Comparison of ENCODE assay signal across 29 cellular contexts in the genomic region with DNA sequence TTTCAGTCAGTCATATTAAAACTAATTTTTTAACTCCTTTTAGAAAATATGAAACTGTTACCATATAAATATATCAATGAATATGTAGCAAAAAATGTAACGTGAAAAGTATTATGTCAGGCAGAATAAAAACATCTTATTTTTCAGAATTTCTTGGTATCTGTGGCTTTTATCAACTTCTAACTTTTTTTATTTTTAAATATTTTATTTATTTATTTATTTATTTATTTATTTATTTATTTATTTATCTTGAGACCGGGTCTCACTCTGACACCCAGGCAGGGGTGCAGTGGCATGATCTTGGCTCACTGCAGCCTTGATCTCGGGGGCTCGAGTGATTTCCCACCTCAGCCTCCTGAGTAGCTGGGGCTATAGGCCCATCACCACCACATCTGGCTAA.
"Had no signal": no experiment of that assay in that cellular context is flagged by ENCODE, and none has a peak within 500 bp of the region (broad histone marks: within the 10 kb centered on the region; RNA-seq: fewer than 3 reads in every experiment).

No MANE protein-coding gene starts in this region.

- H3K4me3 ChIP-seq: SJSA1 had no signal

- DNase-seq: activated B cell treated with CpG ODN at 0.5 μM for 24 hours; activated CD4-positive, alpha-beta memory T cell treated with anti-CD3 and anti-CD28 coated beads, Interleukin-2, amount 10 ng/mL, durations not matched to agents 7 days and 5 days; activated CD4-positive, alpha-beta T cell treated with anti-CD3 and anti-CD28 coated beads for 4 hours; activated CD4-positive, CD25-positive, alpha-beta regulatory T cell treated with anti-CD3 and anti-CD28 coated beads, Interleukin-2, amount 50 U/mL, for 72 hours; activated CD8-positive, alpha-beta memory T cell treated with anti-CD3 and anti-CD28 coated beads for 24 hours; activated CD8-positive, alpha-beta memory T cell treated with anti-CD3 and anti-CD28 coated beads, Interleukin-2, amount 10 ng/mL, durations not matched to agents 7 days and 5 days; activated CD8-positive, alpha-beta memory T cell treated with anti-CD3 and anti-CD28 coated beads, Interleukin-2, amount 50 U/mL, for 48 hours; activated effector memory CD4-positive, alpha-beta T cell treated with anti-CD3 and anti-CD28 coated beads, Interleukin-2, amount 50 U/mL, for 16 hours; activated naive CD4-positive, alpha-beta T cell; activated naive CD4-positive, alpha-beta T cell treated with anti-CD3 and anti-CD28 coated beads, Interleukin-2, amount 50 U/mL, for 16 hours; activated naive CD8-positive, alpha-beta T cell treated with anti-CD3 and anti-CD28 coated beads for 36 hours; activated T-cell treated with anti-CD3 and anti-CD28 coated beads, Interleukin-2, amount 50 U/mL, for 1 hour; activated T-cell treated with anti-CD3 and anti-CD28 coated beads, Interleukin-2, amount 50 U/mL, for 72 hours; amniotic stem cell; aorta; central memory CD4-positive, alpha-beta T cell; Karpas-422; MM.1S; NCI-H1417 treated with DMSO at 0.1 percent for 48 hours; NCI-H1694; NCI-H1930; NCI-H524 treated with DMSO at 0.1 percent for 48 hours; RPMI8226; SHP77 treated with DMSO at 0.1 percent for 48 hours had no signal

- ATAC-seq: activated CD8-positive, alpha-beta memory T cell treated with anti-CD3 and anti-CD28 coated beads, Interleukin-2, amount 10 ng/mL, durations not matched to agents 7 days and 5 days; activated T-cell treated with anti-CD3 and anti-CD28 coated beads, Interleukin-2, amount 50 U/mL, for 72 hours; activated T-helper 17 cell treated with anti-CD3 and anti-CD28 coated beads, Interleukin-2, amount 50 U/mL, for 72 hours; Panc1 had no signal

- H3K36me3 ChIP-seq: brain microvascular endothelial cell, SJSA1 had no signal

- H3K4me1 ChIP-seq: SJSA1 had no signal

- H3K27me3 ChIP-seq: brain microvascular endothelial cell, SJSA1 had no signal

- H3K9me3 ChIP-seq: SJSA1, SK-N-SH had no signal

- H3K27ac ChIP-seq: brain microvascular endothelial cell, SJSA1 had no signal
